8 cellular contexts compared by ENCODE assay signal in genomic region chr10:27742195-27742925, GRCh38. TPM values are rescaled to one million over a fixed set of nuclear protein-coding genes. Genes with fewer than 3 reads are reported as not detected.
DNase-seq lines count a peak whose midpoint lies in the region; ATAC-seq and FAIRE-seq lines count a peak whose summit lies in the region.

No MANE protein-coding gene starts in this region.

- DNase-seq in Daoy (ENCODE audit: low read depth) = peak; percentile 82
- DNase-seq in KG1 (lab: John Stamatoyannopoulos, UW) = peak; percentile 24
- DNase-seq in T-cell = peak; percentile 53 to 79 (median 70)
- DNase-seq in hepatic stellate cell (ENCODE audit: low spot score) = peak; percentile 82
- peak; percentile 65 for DNase-seq in putamen (ENCODE audit: low spot score)
- peak; percentile 81 for DNase-seq in urothelium cell line (ENCODE audit: low spot score)

- no peaks in the 10 kb centered on the region for H3K9me3 Mint-ChIP-seq in T-cell

- ATAC-seq in GM21717 (IDR thresholded peaks at IDR 0.05; ENCODE audit: unreplicated experiment) (peak; percentile 96), T-cell (replicated peaks in 1 of 4) (peak; percentile 86 to 90 (median 88))

- peaks cover 47 to 62% of the 10 kb centered on the region in 2 donors for H3K27me3 Mint-ChIP-seq in T-cell

- CTCF ChIA-PET in T-cell (lab: Charles Lee) = interaction anchor here (0.5 to 3.8 kb wide), 12 partner anchors 9 to 1014 kb away, joined by 3 to 23 read pairs (median 4); partner anchors contain the start of gene MPP7 (in 1 of the 2)

- peak overlapping the region; percentile 75 to 82 (median 82) for H3K4me3 Mint-ChIP-seq in T-cell

- peaks cover 34 to 42% (median 36%) of the 10 kb centered on the region in 3 donors for H3K4me1 Mint-ChIP-seq in T-cell

- FAIRE-seq in urothelium cell line (lab: Jason Lieb, UNC) = no peak

- H3K27ac Mint-ChIP-seq in T-cell = no peak overlapping the region

- peak overlapping the region; percentile 55 for H3K27ac ChIP-seq in angular gyrus (ENCODE audit: low read depth, low read length)

- POLR2A ChIA-PET in T-cell (lab: Charles Lee) = interaction anchor here (0.6 to 0.7 kb wide), 2 partner anchors 282 to 585 kb away, joined by 4 to 9 read pairs; no protein-coding TSS in a partner anchor

- H3K36me3 Mint-ChIP-seq in T-cell = no peaks in the 10 kb centered on the region

RNA-seq across cellular contexts. Expression of gene MKX, which starts 3.3 kb away (rescaled TPM):
- 0.39 and 1.6 TPM in 2 replicates for total RNA-seq in Daoy (2014; rRNA removed; shearing (Covaris generic))
- under 1 TPM in 1 of 5 donors, not detected in 4; 0.16 TPM for total RNA-seq in T-cell

Comparison
In these comparisons a context has a peak if more than half of its experiments do, and no peak if none do; other contexts are left out.
1. Peak in every context shown above with its lines: DNase-seq, ATAC-seq and H3K27ac ChIP-seq.
2. DNase-seq: peak in every context shown above with its lines; median percentile 82 in Daoy; 82 in hepatic stellate cell; 81 in urothelium cell line; 70 in T-cell; 65 in putamen; 24 in KG1.